Comparison of ENCODE assay signal across 9 cellular contexts in the genomic region with DNA sequence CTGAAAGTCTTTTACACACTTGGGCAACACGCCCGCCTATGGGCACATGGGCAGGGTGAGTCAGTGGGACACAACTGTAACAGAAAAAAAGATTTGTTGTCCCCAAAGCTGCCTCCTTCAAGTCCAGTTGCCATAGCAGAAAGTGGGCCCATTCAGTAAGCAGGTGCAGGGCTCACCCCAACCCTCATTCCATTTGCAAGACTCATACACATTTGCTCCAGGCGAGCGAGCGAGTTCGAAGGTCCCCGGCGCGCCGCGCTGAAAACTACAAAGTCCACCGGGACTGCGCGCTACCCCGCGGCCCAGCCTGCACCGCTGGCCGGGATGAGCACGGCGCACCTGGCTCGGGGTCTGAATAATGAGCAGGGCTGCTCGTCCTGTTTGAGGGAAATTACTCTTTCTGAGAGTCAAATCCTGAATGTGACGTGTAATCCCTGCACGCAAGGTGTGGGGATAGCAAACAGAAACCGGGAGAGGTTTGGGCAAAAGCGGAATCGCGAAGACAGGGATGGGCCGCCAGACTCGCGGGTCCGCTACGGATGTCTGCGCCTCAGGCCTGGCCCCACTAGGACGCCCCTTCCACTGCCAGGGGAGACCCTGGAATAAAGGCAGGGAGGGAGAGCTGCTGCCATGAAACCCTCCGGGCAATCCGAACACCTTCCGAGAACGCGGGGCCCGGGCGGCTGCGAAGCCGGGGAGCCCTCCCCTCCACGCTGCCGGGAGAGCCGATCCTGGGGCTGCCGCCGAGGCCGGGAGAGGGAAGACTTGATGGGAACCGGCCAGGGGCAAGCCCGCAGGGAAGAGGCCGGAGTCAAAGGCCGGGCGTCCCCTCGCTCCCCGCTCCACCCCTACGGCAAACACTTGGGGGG. TPM values are rescaled to one million over a fixed set of nuclear protein-coding genes. Genes with fewer than 3 reads are reported as not detected.
DNase-seq lines count a peak whose midpoint lies in the region; ATAC-seq, FAIRE-seq and TF ChIP-seq lines count a peak whose summit lies in the region.
"Had no signal": no experiment of that assay in that cellular context is flagged by ENCODE, and none has a peak within 500 bp of the region (broad histone marks: within the 10 kb centered on the region; RNA-seq: fewer than 3 reads in every experiment).

No MANE protein-coding gene starts in this region.

- ATAC-seq in mucosa of descending colon (peak; percentile 74), upper lobe of left lung (ENCODE audit: low FRiP score in 2 of 2) (peak; percentile 59 to 82), HG03135 (IDR thresholded peaks at IDR 0.05; ENCODE audit: unreplicated experiment) (no peak)

- peak overlapping the region; percentile 49 to 88 (median 65) for H3K9ac ChIP-seq in H1 (replicated peaks in 1 of 4; ENCODE audit: extremely low read depth in 1 of 4, low read depth in 3 of 4, low read length in 3 of 4)

- peak overlapping the region; percentile 61; the same call in 1 of the 2 replicates for H2BK5ac ChIP-seq in H1 (ENCODE audit: low read depth, low read length)

- no peak overlapping the region for H3K56ac ChIP-seq in H1 (replicated peaks; ENCODE audit: insufficient read length, low read depth, low read length)

- no peak overlapping the region for H3K23ac ChIP-seq in H1 (ENCODE audit: insufficient read length)

- H3K79me2 ChIP-seq in H1 (ENCODE audit: control insufficient read depth in 1 of 2, insufficient read depth in 2 of 2, low read length in 2 of 2), result peaks cover 0 to 47% of the 10 kb centered on the region in 2 experiments; a peak in 3 of 4 replicates

- peak overlapping the region; percentile 96 for H3K18ac ChIP-seq in H1 (ENCODE audit: extremely low read depth, low read length)

- CTCF ChIA-PET in H1 (lab: Charles Lee; ENCODE audit: partially characterized antibody), result interaction anchor here (0.6 to 1.5 kb wide), 3 partner anchors 16 to 153 kb away, joined by 3 to 4 read pairs (median 3); no protein-coding TSS in a partner anchor

- TF ChIP-seq EP300 in H1 (IDR thresholded peaks at IDR 0.05; ENCODE audit: borderline replicate concordance in 1 of 2, low read depth in 2 of 2, low read length in 2 of 2) (no peak), upper lobe of left lung (IDR thresholded peaks at IDR 0.05) (no peak)

- H4K20me1 ChIP-seq in H1 (replicated peaks in 1 of 2; ENCODE audit: control insufficient read depth in 1 of 2, insufficient read depth in 2 of 2, low read length in 2 of 2), result peaks cover 0 to 7% of the 10 kb centered on the region in 2 experiments

- H2AK5ac ChIP-seq in H1 (ENCODE audit: low read depth, low read length), result no peak overlapping the region

- peak overlapping the region; percentile 57 for H3K4ac ChIP-seq in H1 (replicated peaks; ENCODE audit: insufficient read length, low read depth, low read length)

- H3K36me3 ChIP-seq in H1 (ENCODE audit: control insufficient read depth in 2 of 4, insufficient read depth in 4 of 4, low read length in 3 of 4) (no peaks in the 10 kb centered on the region), mucosa of descending colon (ENCODE audit: low read depth) (no peaks in the 10 kb centered on the region), upper lobe of left lung (no peaks in the 10 kb centered on the region)
- H3K36me3 ChIP-seq: adrenal gland had no signal

- POLR2A ChIA-PET in H1 (lab: Charles Lee; ENCODE audit: partially characterized antibody), result interaction anchor here (9.2 kb wide), 1 partner anchor 10 kb away, joined by 117 read pairs; no protein-coding TSS in a partner anchor

- H3K27me3 ChIP-seq in H1 (replicated peaks in 1 of 4; ENCODE audit: control insufficient read depth in 3 of 4, extremely low read depth in 1 of 4, insufficient read depth in 3 of 4, low read length in 3 of 4), result peaks cover 0 to 4% (median 1%) of the 10 kb centered on the region in 4 experiments; a peak in 4 of 7 replicates
- peaks cover 0 to 8% (median 2%) of the 10 kb centered on the region in 4 donors for H3K27me3 ChIP-seq in upper lobe of left lung

- peak; percentile 90 for DNase-seq in COLO668 (lab: John Stamatoyannopoulos, UW; ENCODE audit: unreplicated experiment)
- peak; percentile 11 for DNase-seq in NCI-H1105 (lab: John Stamatoyannopoulos, UW)
- peak in 1 of 2 experiments; percentile 77 for DNase-seq in H1 (ENCODE audit: low read depth in 1 of 2, low spot score in 2 of 2)
- DNase-seq in mucosa of descending colon, result peak; percentile 74 to 84 (median 77)
- DNase-seq in upper lobe of left lung, result peak; percentile 56 to 90
- no peak for DNase-seq in dermis blood vessel endothelial cell
- no peak for DNase-seq in UCSD-AML1 (lab: John Stamatoyannopoulos, UW; ENCODE audit: unreplicated experiment)

- 0 out of 2 replicates have a peak overlapping the region, but pooled peaks have one; percentile 21 for H2AFZ ChIP-seq in H1 (ENCODE audit: low read length)

- H2BK12ac ChIP-seq in H1 (ENCODE audit: low read depth, low read length), result no peak overlapping the region; the same call in 1 of the 2 replicates

- H3K4me3 ChIP-seq in H1 (ENCODE audit: extremely low read depth in 1 of 4, insufficient read depth in 2 of 4, low read depth in 3 of 4, low read length in 4 of 4) (peak overlapping the region; percentile 48 to 72 (median 66)), mucosa of descending colon (peak overlapping the region; percentile 44), upper lobe of left lung (peak overlapping the region; percentile 28 to 73 (median 62))

- H3K23me2 ChIP-seq in H1 (ENCODE audit: low read depth, low read length), result peaks cover 13% of the 10 kb centered on the region

- 0 out of 2 replicates have a peak overlapping the region, but pooled peaks have one; percentile 49 for H2BK20ac ChIP-seq in H1 (ENCODE audit: low read length)

- no peak for FAIRE-seq in H1 (lab: Jason Lieb, UNC)

- peak overlapping the region; percentile 19; the same call in 1 of the 2 replicates for H2BK15ac ChIP-seq in H1 (ENCODE audit: low read length)

- H3K4me1 ChIP-seq in H1 (replicated peaks in 1 of 4; ENCODE audit: control insufficient read depth in 3 of 4, insufficient read depth in 4 of 4, low read length in 3 of 4), result peaks cover 2 to 18% (median 10%) of the 10 kb centered on the region in 4 experiments
- peaks cover 23% of the 10 kb centered on the region for H3K4me1 ChIP-seq in mucosa of descending colon (ENCODE audit: low read depth)
- H3K4me1 ChIP-seq in upper lobe of left lung, result peaks cover 5 to 31% (median 13%) of the 10 kb centered on the region in 4 donors

- H3K27ac ChIP-seq in H1 (ENCODE audit: low read depth, low read length) (no peak overlapping the region; the same call in 1 of the 2 replicates), upper lobe of left lung (peak overlapping the region; percentile 81 to 85 (median 84))
- H3K27ac ChIP-seq: adrenal gland had no signal

- intact Hi-C loops in mucosa of descending colon (cut with DNase I, micrococcal nuclease), result no loop called here

- peak in 1 of 2 experiments; percentile 48; a peak in 2 of 3 replicates for TF ChIP-seq POLR2A in H1 (IDR thresholded peaks at IDR 0.05; ENCODE audit: control extremely low read depth in 1 of 2, low read depth in 2 of 2, low read length in 2 of 2)
- peak in 2 of 4 donors; percentile 32 to 73 for TF ChIP-seq POLR2A in upper lobe of left lung (IDR thresholded peaks at IDR 0.05)

- no peaks in the 10 kb centered on the region for H3K9me3 ChIP-seq in H1 (ENCODE audit: insufficient read depth in 2 of 2, low read depth in 1 of 2, low read length in 1 of 2)
- no peaks in the 10 kb centered on the region for H3K9me3 ChIP-seq in mucosa of descending colon
- H3K9me3 ChIP-seq in upper lobe of left lung, result no peaks in the 10 kb centered on the region
- H3K9me3 ChIP-seq: adrenal gland had no signal

- peak in 1 of 3 experiments; percentile 3; a peak in 1 of 4 replicates for TF ChIP-seq CTCF in H1 (IDR thresholded peaks at IDR 0.05; ENCODE audit: control extremely low read depth in 1 of 3, insufficient read depth in 1 of 3, low read depth in 1 of 3, low read length in 3 of 3)
- TF ChIP-seq CTCF in mucosa of descending colon (IDR thresholded peaks at IDR 0.05), result no peak
- no peak for TF ChIP-seq CTCF in upper lobe of left lung (IDR thresholded peaks at IDR 0.05)

- H3K14ac ChIP-seq in H1 (ENCODE audit: insufficient read length), result peak overlapping the region; percentile 67

- TF ChIP-seq RAD21 in H1 (IDR thresholded peaks at IDR 0.05 in 1 of 2, conservative IDR thresholded peaks at IDR 0.05 in 1 of 2; ENCODE audit: low read depth in 2 of 2, low read length in 2 of 2), result no peak

- peak overlapping the region; percentile 81 for H4K91ac ChIP-seq in H1 (replicated peaks; ENCODE audit: insufficient read length, low read length)

- 2% methylated on average over 56 of the region's 58 CpGs; no CpG with 5 or more reads in 1 of the 2 experiments for WGBS in H1 (ENCODE audit: extremely low coverage in 1 of 2, insufficient coverage in 1 of 2, insufficient read length in 1 of 2, insufficient replicate concordance in 2 of 2, low coverage in 1 of 2, low lambda C conversion rate in 2 of 2, missing lambda C conversion rate in 1 of 2), 2 experiments
- WGBS in upper lobe of left lung, 2 donors, result 7 to 14% methylated on average over 11 to 47 of the region's 58 CpGs

- peak overlapping the region; percentile 55 for H2BK120ac ChIP-seq in H1 (replicated peaks; ENCODE audit: low read depth, low read length)

- peak overlapping the region; percentile 13 for H4K5ac ChIP-seq in H1 (ENCODE audit: insufficient read length, low read depth, low read length)

- peak overlapping the region; percentile 35; the same call in 1 of the 2 replicates for H4K8ac ChIP-seq in H1 (ENCODE audit: extremely low read depth, insufficient read depth, low read length)

- peak overlapping the region; percentile 78 to 83 for H3K4me2 ChIP-seq in H1 (ENCODE audit: insufficient read depth in 1 of 2, low read depth in 2 of 2, low read length in 2 of 2)

- H3K79me1 ChIP-seq in H1 (ENCODE audit: low read depth, low read length), result 0 out of 2 replicates have a peak, but pooled peaks cover 4% of the 10 kb centered on the region

TF ChIP-seq in H1, 55 proteins besides CTCF, POLR2A, EP300 and RAD21 (continues in another document):
- TF ChIP-seq ASH2L (IDR thresholded peaks at IDR 0.05; ENCODE audit: low read length) (peak; percentile 80), PHF8 (conservative IDR thresholded peaks at IDR 0.05; ENCODE audit: low read depth, low read length) (peak; percentile 20), SP1 (IDR thresholded peaks at IDR 0.05; ENCODE audit: low read depth, low read length) (0 out of 2 replicates have a peak, but pooled peaks have one; percentile 6)

RNA-seq across cellular contexts. Expression of a gene that starts 1.0 kb away (rescaled TPM):
- total RNA-seq in H1 (2021; fragmentation: NEBNext Ultra II Directional; extraction: Animal tissue kit (Norgen Biotek cat#: 25700)), result 36.5 and 40.4 TPM in 2 replicates
- polyA plus RNA-seq in H1 (2011; rRNA removed), result 13.8 and 20.3 TPM in 2 replicates
- polyA plus RNA-seq in H1 (2011; cell fraction: cytosol; rRNA removed), result 20.7 TPM
- polyA plus RNA-seq in H1 (2011; cell fraction: nucleus; rRNA removed), result 44.2 TPM
- 24.1 to 31.8 TPM (median 27.2 TPM) in 4 replicates for polyA plus RNA-seq in H1 (2012, experiment 1 of 2)
- polyA plus RNA-seq in H1 (2012, experiment 2 of 2), result 7.2 TPM
- polyA plus RNA-seq in H1 (2013, experiment 1 of 2), result 17.9 TPM
- 15.9 TPM for polyA plus RNA-seq in H1 (2013, experiment 2 of 2)
- 40.8 and 57.2 TPM in 2 replicates for polyA minus RNA-seq in H1 (2011; rRNA and poly(A)+ RNA removed)
- 26.1 TPM for polyA minus RNA-seq in H1 (2011; cell fraction: cytosol; rRNA and poly(A)+ RNA removed)
- polyA minus RNA-seq in H1 (2011; cell fraction: nucleus; rRNA and poly(A)+ RNA removed), result 66.4 TPM
- total RNA-seq in mucosa of descending colon (10 to 100 TPM; 48.6 to 91.8 (median 56.6) TPM), upper lobe of left lung (10 to 100 TPM; 27.0 to 54.7 (median 36.8) TPM), dermis blood vessel endothelial cell (under 0.01 TPM in 1 of 2 replicates, not detected in the other)

Comparison
In these comparisons a context has a peak if more than half of its experiments do, and no peak if none do; other contexts are left out.
1. DNase-seq: peak in COLO668 (single experiment), NCI-H1105 (single experiment), mucosa of descending colon (3 of 3) and upper lobe of left lung (2 of 2); none in dermis blood vessel endothelial cell (single experiment) and UCSD-AML1 (single experiment).
2. RNA of a gene that starts 1.0 kb away (total RNA-seq): 48.6 to 91.8 TPM in mucosa of descending colon, 27.0 to 54.7 TPM in upper lobe of left lung and 36.5 to 40.4 TPM in H1; under 0.01 TPM in dermis blood vessel endothelial cell; every median in the first group is over 10 times any median in the second.
3. Peak in every context shown above with its lines, with median percentiles within 50 percentile points of each other: H3K4me3 ChIP-seq.